In genomic region chr13:77300176-77301141, GRCh38 we compare ENCODE assay signal across 10 cellular contexts. TPM values are rescaled to one million over a fixed set of nuclear protein-coding genes. Genes with fewer than 3 reads are reported as not detected.
DNase-seq lines count a peak whose midpoint lies in the region; ATAC-seq, FAIRE-seq and TF ChIP-seq lines count a peak whose summit lies in the region.
"Had no signal": no experiment of that assay in that cellular context is flagged by ENCODE, and none has a peak within 500 bp of the region (broad histone marks: within the 10 kb centered on the region; RNA-seq: fewer than 3 reads in every experiment).

No MANE protein-coding gene starts in this region.

- TF ChIP-seq EP300 in K562 (IDR thresholded peaks at IDR 0.05; ENCODE audit: low read length), result no peak

- CTCF ChIA-PET in K562 (lab: Yijun Ruan, JAX; ENCODE audit: low intra/inter-chr PET ratio), result no interaction called here
- CTCF ChIA-PET in naive thymus-derived CD4-positive, alpha-beta T cell (lab: Charles Lee), result no interaction called here
- CTCF ChIA-PET in Calu3 (lab: Charles Lee), result no interaction called here

- WGBS in K562 (ENCODE audit: insufficient coverage, low coverage, missing lambda C conversion rate), result 52% methylated on average over 6 of the region's 6 CpGs

- DNase-seq in EL, result peak; percentile 74
- DNase-seq in HS-5 (ENCODE audit: low read depth), result peak; percentile 18
- peak in 1 of 4 experiments; percentile 15 for DNase-seq in K562 (ENCODE audit: extremely low read depth in 1 of 4, low spot score in 3 of 4)
- DNase-seq in naive thymus-derived CD4-positive, alpha-beta T cell, result no peak
- DNase-seq in Calu3, result no peak
- DNase-seq in stimulated activated CD4-positive, alpha-beta T cell treated with anti-CD3 and anti-CD28 coated beads, Interleukin-12 subunit alpha, Interleukin-12 subunit beta, amount 100 ng/mL, for 4 hours, result no peak
- DNase-seq: effector memory CD8-positive, alpha-beta T cell; NCI-H82 had no signal

- H3K4me3 Mint-ChIP-seq in naive thymus-derived CD4-positive, alpha-beta T cell, result peak overlapping the region in 8 of 10 donors; percentile 3 to 63 (median 28)
- no peak overlapping the region for H3K4me3 Mint-ChIP-seq in Calu3 (ENCODE audit: low read depth, unreplicated experiment)
- H3K4me3 Mint-ChIP-seq: effector memory CD8-positive, alpha-beta T cell had no signal

- no peaks in the 10 kb centered on the region for H4K20me1 ChIP-seq in K562 (replicated peaks; ENCODE audit: control insufficient read depth, insufficient read depth, low read length)

- ATAC-seq in K562 (peak; percentile 63), GM18861 (IDR thresholded peaks at IDR 0.05; ENCODE audit: unreplicated experiment) (no peak), GM19351 (IDR thresholded peaks at IDR 0.05; ENCODE audit: unreplicated experiment) (no peak)
- peak; percentile 41 for ATAC-seq in naive thymus-derived CD4-positive, alpha-beta T cell
- ATAC-seq: effector memory CD8-positive, alpha-beta T cell had no signal

- BruUV-seq in K562 (replicated peaks; lab: Mats Ljungman, UMichigan) (no TSS peak), Calu3 (replicated peaks; lab: Mats Ljungman, UMichigan) (no TSS peak)

- in situ Hi-C loops in K562 (cut with MboI), result no loop called here

- H3K4me3 ChIP-seq in K562, result no peak overlapping the region
- H3K4me3 ChIP-seq in naive thymus-derived CD4-positive, alpha-beta T cell (ENCODE audit: low read length), result no peak overlapping the region

- H3K27me3 Mint-ChIP-seq in naive thymus-derived CD4-positive, alpha-beta T cell, result no peaks in the 10 kb centered on the region
- H3K27me3 Mint-ChIP-seq in Calu3 (ENCODE audit: unreplicated experiment), result no peaks in the 10 kb centered on the region
- H3K27me3 Mint-ChIP-seq: effector memory CD8-positive, alpha-beta T cell had no signal

- TF ChIP-seq RAD21 in K562 (CRISPR knock-in tag; conservative IDR thresholded peaks at IDR 0.05 in 1 of 2, IDR thresholded peaks at IDR 0.05 in 1 of 2), result no peak

- no peak for TF ChIP-seq POLR2A in K562 (conservative IDR thresholded peaks at IDR 0.05)

- H3K9me3 ChIP-seq in K562 (replicated peaks; ENCODE audit: control insufficient read depth, insufficient read depth, low read depth, low read length), result no peaks in the 10 kb centered on the region
- no peaks in the 10 kb centered on the region for H3K9me3 ChIP-seq in naive thymus-derived CD4-positive, alpha-beta T cell (ENCODE audit: control insufficient read depth in 2 of 3, low read length in 3 of 3)

- no peaks in the 10 kb centered on the region for H3K9me1 ChIP-seq in K562 (ENCODE audit: control insufficient read depth, insufficient read depth, low read length)

- POLR2A ChIA-PET in K562 (lab: Yijun Ruan, JAX), result no interaction called here
- POLR2A ChIA-PET in naive thymus-derived CD4-positive, alpha-beta T cell (lab: Charles Lee), result no interaction called here

- peaks cover 52% of the 10 kb centered on the region for H3K79me2 ChIP-seq in K562 (ENCODE audit: control insufficient read depth, insufficient read depth, low read length)

- H3K36me3 Mint-ChIP-seq in naive thymus-derived CD4-positive, alpha-beta T cell, result peaks cover 0 to 22% (median 17%) of the 10 kb centered on the region in 5 donors
- no peaks in the 10 kb centered on the region for H3K36me3 Mint-ChIP-seq in Calu3 (ENCODE audit: insufficient read depth, unreplicated experiment)

- peaks cover 35 to 88% (median 76%) of the 10 kb centered on the region in 7 donors for H3K4me1 Mint-ChIP-seq in naive thymus-derived CD4-positive, alpha-beta T cell
- H3K4me1 Mint-ChIP-seq in Calu3 (ENCODE audit: low read depth, unreplicated experiment), result no peaks in the 10 kb centered on the region

- H3K27ac ChIP-seq in K562 (ENCODE audit: extremely low read depth, low read depth, low read length), result no peak overlapping the region
- no peak overlapping the region for H3K27ac ChIP-seq in naive thymus-derived CD4-positive, alpha-beta T cell (ENCODE audit: low read depth, low read length)

- H3K4me2 ChIP-seq in K562 (ENCODE audit: insufficient read depth, low read length), result no peak overlapping the region

- H3K4me1 ChIP-seq in K562 (replicated peaks in 1 of 2; ENCODE audit: control insufficient read depth in 2 of 2, insufficient read depth in 2 of 2, low read length in 2 of 2), result peaks cover 0 to 12% of the 10 kb centered on the region in 2 experiments; a peak in 2 of 5 replicates
- H3K4me1 ChIP-seq in naive thymus-derived CD4-positive, alpha-beta T cell (ENCODE audit: control insufficient read depth in 2 of 2, insufficient read depth in 2 of 2, low read length in 2 of 2), result peaks cover 4 to 6% of the 10 kb centered on the region in 2 donors

- H3K9ac ChIP-seq in K562 (ENCODE audit: insufficient read depth in 1 of 2, low read depth in 2 of 2, low read length in 2 of 2), result no peak overlapping the region

- intact Hi-C loops in K562 (cut with micrococcal nuclease), result no loop called here
- intact Hi-C loops in naive thymus-derived CD4-positive, alpha-beta T cell (cut with micrococcal nuclease), result loop anchor here in 1 of 2 donors (1.0 kb wide), 1 partner anchor 10 kb away; no protein-coding TSS in a partner anchor
- intact Hi-C loops in Calu3 (cut with micrococcal nuclease; ENCODE audit: unreplicated experiment), result no loop called here

- no peak for FAIRE-seq in K562 (lab: Jason Lieb, UNC)

- TF ChIP-seq CTCF in K562 (IDR thresholded peaks at IDR 0.05 in 2 of 3, conservative IDR thresholded peaks at IDR 0.05 in 1 of 3; ENCODE audit: insufficient read depth in 2 of 3, low read depth in 1 of 3, low read length in 3 of 3) (no peak), Calu3 (IDR thresholded peaks at IDR 0.05; ENCODE audit: unreplicated experiment) (no peak)

- peak overlapping the region in 6 of 9 donors; percentile 7 to 80 (median 30) for H3K27ac Mint-ChIP-seq in naive thymus-derived CD4-positive, alpha-beta T cell
- no peak overlapping the region for H3K27ac Mint-ChIP-seq in Calu3 (ENCODE audit: unreplicated experiment)

- 0 out of 3 replicates have a peak, but pooled peaks cover 6% of the 10 kb centered on the region for H3K36me3 ChIP-seq in K562 (ENCODE audit: control insufficient read depth, insufficient read depth, low read length)
- peaks cover 4 to 7% (median 4%) of the 10 kb centered on the region in 3 experiments for H3K36me3 ChIP-seq in naive thymus-derived CD4-positive, alpha-beta T cell (ENCODE audit: control insufficient read depth in 2 of 3, insufficient read depth in 3 of 3, low read length in 3 of 3)

- no peaks in the 10 kb centered on the region for H3K27me3 ChIP-seq in K562 (ENCODE audit: control insufficient read depth in 2 of 2, insufficient read depth in 2 of 2, low read length in 2 of 2)
- H3K27me3 ChIP-seq in naive thymus-derived CD4-positive, alpha-beta T cell (ENCODE audit: control insufficient read depth in 2 of 2, insufficient read depth in 2 of 2, low read length in 2 of 2), result no peaks in the 10 kb centered on the region

- H2AFZ ChIP-seq in K562 (ENCODE audit: low read depth, low read length), result no peak overlapping the region

- peaks cover 0 to 2% (median 0%) of the 10 kb centered on the region in 11 donors for H3K9me3 Mint-ChIP-seq in naive thymus-derived CD4-positive, alpha-beta T cell
- no peaks in the 10 kb centered on the region for H3K9me3 Mint-ChIP-seq in Calu3 (ENCODE audit: low read depth, unreplicated experiment)
- H3K9me3 Mint-ChIP-seq: effector memory CD8-positive, alpha-beta T cell had no signal

TF ChIP-seq in K562, 482 proteins besides CTCF, POLR2A, EP300 and RAD21:
- peak; percentile 59; the same call in 1 of the 2 replicates for TF ChIP-seq SPI1 (IDR thresholded peaks at IDR 0.05; ENCODE audit: borderline replicate concordance, low read depth, low read length)
- TF ChIP-seq ID3 (CRISPR knock-in tag; IDR thresholded peaks at IDR 0.05), result no peak
- TF ChIP-seq ID3 (tag; IDR thresholded peaks at IDR 0.05), result no peak

RNA-seq across cellular contexts. Expression of gene MYCBP2, which starts 26.4 kb away (rescaled TPM):
- total RNA-seq in K562 (2011; cell fraction: chromatin; rRNA removed; ENCODE audit: low replicate concordance), result 20.5 and 73.8 TPM in 2 replicates
- total RNA-seq in K562 (2011; cell fraction: nucleolus; rRNA removed), result 10.3 and 18.8 TPM in 2 replicates
- 29.0 and 42.3 TPM in 2 replicates for total RNA-seq in K562 (2011; cell fraction: nucleoplasm; rRNA removed)
- total RNA-seq in K562 (2014; rRNA removed) (36.8 and 47.2 TPM in 2 replicates), K562 (2014; rRNA removed; fragmentation: Illumina TruSeq; extraction: Trizol) (28.9 and 30.3 TPM in 2 replicates), K562 (2015; rRNA removed; fragmentation: Illumina TruSeq; extraction: Trizol) (39.4 and 41.9 TPM in 2 replicates), K562 (2021) (30.0 and 42.4 TPM in 2 replicates), Calu3 (2022) (22.0 and 22.6 TPM in 2 replicates)
- polyA plus RNA-seq in K562 (2011; rRNA removed) (12.5 and 18.3 TPM in 2 replicates), K562 (2014; fragmentation: Illumina TruSeq; extraction: Trizol) (27.9 and 34.0 TPM in 2 replicates), K562 (2014; fragmentation: Nextera tagmentation; extraction: Ambion mirVana) (10 to 100 TPM; 13.2 to 16.3 TPM), K562 (2014; rRNA removed) (22.3 and 22.5 TPM in 2 replicates)
- 9.1 and 13.0 TPM in 2 replicates for polyA plus RNA-seq in K562 (2011; cell fraction: cytosol; rRNA removed)
- polyA plus RNA-seq in K562 (2011; cell fraction: nucleus; rRNA removed), result 22.2 and 23.7 TPM in 2 replicates
- polyA plus RNA-seq in K562 (2012), result 17.5 and 23.7 TPM in 2 replicates
- 78.3 and 91.4 TPM in 2 replicates for polyA minus RNA-seq in K562 (2011; rRNA and poly(A)+ RNA removed)
- polyA minus RNA-seq in K562 (2011; cell fraction: cytosol; rRNA and poly(A)+ RNA removed), result 36.1 and 37.0 TPM in 2 replicates
- polyA minus RNA-seq in K562 (2011; cell fraction: nucleus; rRNA and poly(A)+ RNA removed), result 56.1 and 77.4 TPM in 2 replicates
- 100 to 1,000 TPM; 135 to 216 (median 176) TPM for total RNA-seq in naive thymus-derived CD4-positive, alpha-beta T cell
- polyA plus RNA-seq in naive thymus-derived CD4-positive, alpha-beta T cell, result 10 to 100 TPM; 38.8 to 57.3 TPM

Comparison
In these comparisons a context has a peak if more than half of its experiments do, and no peak if none do; other contexts are left out.
1. DNase-seq: peak in EL (single experiment) and HS-5 (single experiment); none in naive thymus-derived CD4-positive, alpha-beta T cell (0 of 9), Calu3 (single experiment) and stimulated activated CD4-positive, alpha-beta T cell treated with anti-CD3 and anti-CD28 coated beads, Interleukin-12 subunit alpha, Interleukin-12 subunit beta, amount 100 ng/mL, for 4 hours (single experiment).
2. ATAC-seq: peak in K562 (single experiment) and naive thymus-derived CD4-positive, alpha-beta T cell (single experiment); none in GM18861 (single experiment) and GM19351 (single experiment).